In genomic region chr4:112357897-112358296, GRCh38 we compare ENCODE assay signal across 25 cellular contexts.
"Had no signal": no experiment of that assay in that cellular context is flagged by ENCODE, and none has a peak within 500 bp of the region (broad histone marks: within the 10 kb centered on the region; RNA-seq: fewer than 3 reads in every experiment).

No MANE protein-coding gene starts in this region.

- H3K27me3 ChIP-seq: stomach, suprapubic skin, testis, thyroid gland, tibial artery, tibial nerve, transverse colon, upper lobe of left lung, upper lobe of right lung, uterus, vagina had no signal

- H3K36me3 ChIP-seq: thyroid gland, transverse colon, uterus had no signal

- H3K27ac ChIP-seq: stomach, suprapubic skin, testis, thoracic aorta, thyroid gland, tibial artery, tibial nerve, transverse colon, upper lobe of left lung, upper lobe of right lung, uterus, vagina had no signal

- H3K9me3 ChIP-seq: testis, thyroid gland, upper lobe of left lung, upper lobe of right lung had no signal

- H3K4me3 ChIP-seq: stomach, suprapubic skin, testis, thoracic aorta, thyroid gland, tibial artery, tibial nerve, transverse colon, upper lobe of left lung, upper lobe of right lung, uterus, vagina had no signal

- H3K4me1 ChIP-seq: stomach, suprapubic skin, testis, thyroid gland, tibial artery, tibial nerve, transverse colon, upper lobe of left lung, upper lobe of right lung, uterus, vagina had no signal

- ATAC-seq: stimulated activated memory B cell treated with anti-CD40 and anti-IgM and Interleukin-4, amounts not matched to agents 10 μg/mL and 1 μg/mL and 100 μg/mL, for 72 hours; stimulated activated naive B cell treated with anti-CD40 and anti-IgM and Interleukin-4, amounts not matched to agents 10 μg/mL and 1 μg/mL and 100 μg/mL, for 72 hours; stimulated activated naive CD8-positive, alpha-beta T cell treated with anti-CD3 and anti-CD28 coated beads, Interleukin-15, Interleukin-2, amounts not matched to agents 100 U/mL and 50 U/mL, for 24 hours had no signal

- DNase-seq: stimulated activated CD4-positive, alpha-beta T cell treated with anti-CD3 and anti-CD28 coated beads, Interleukin-2, amount 100 ng/mL, for 48 hours; stimulated activated CD4-positive, alpha-beta T cell treated with anti-CD3 and anti-CD28 coated beads, Interleukin-4, amount 100 ng/mL, for 1 hour; stimulated activated CD4-positive, alpha-beta T cell treated with anti-CD3 and anti-CD28 coated beads, Interleukin-4, amount 100 ng/mL, for 24 hours; stimulated activated CD4-positive, alpha-beta T cell treated with anti-CD3 and anti-CD28 coated beads, Interleukin-4, amount 100 ng/mL, for 4 hours; stimulated activated CD8-positive, alpha-beta memory T cell treated with anti-CD3 and anti-CD28 coated beads, Interleukin-4, amount 100 ng/mL, for 48 hours; stimulated activated naive B cell treated with anti-CD40 and anti-IgM and Interleukin-4, amounts not matched to agents 10 μg/mL and 1 μg/mL and 100 μg/mL, for 72 hours; stimulated activated naive CD4-positive, alpha-beta T cell; stimulated activated naive CD4-positive, alpha-beta T cell treated with Interleukin-2 at 50 U/mL for 16 hours; stimulated activated naive CD8-positive, alpha-beta T cell treated with anti-CD3 and anti-CD28 coated beads, Interleukin-15, amount 100 ng/mL, for 72 hours; stimulated activated naive CD8-positive, alpha-beta T cell treated with anti-CD3 and anti-CD28 coated beads, Interleukin-15, Interleukin-2, amounts not matched to agents 100 U/mL and 50 U/mL, for 24 hours; stomach; substantia nigra; testis; thyroid gland; transverse colon; trophoblast cell; upper lobe of right lung; uterus had no signal
